Comparison of ENCODE assay signal across 2 cellular contexts in genomic region chr12:10340946-10341345, GRCh38. TPM values are rescaled to one million over a fixed set of nuclear protein-coding genes. Genes with fewer than 3 reads are reported as not detected.
"Had no signal": no experiment of that assay in that cellular context is flagged by ENCODE, and none has a peak within 500 bp of the region (broad histone marks: within the 10 kb centered on the region; RNA-seq: fewer than 3 reads in every experiment).

No MANE protein-coding gene starts in this region.

RNA-seq across cellular contexts. Expression of gene KLRK1, which starts 48.9 kb away (rescaled TPM):
- total RNA-seq: neural crest cell, pulmonary artery endothelial cell had no signal
